11 cellular contexts compared by ENCODE assay signal in genomic region chr10:112919721-112920120, GRCh38. TPM values are rescaled to one million over a fixed set of nuclear protein-coding genes. Genes with fewer than 3 reads are reported as not detected.
DNase-seq lines count a peak whose midpoint lies in the region; ATAC-seq and TF ChIP-seq lines count a peak whose summit lies in the region.
"Had no signal": no experiment of that assay in that cellular context is flagged by ENCODE, and none has a peak within 500 bp of the region (broad histone marks: within the 10 kb centered on the region; RNA-seq: fewer than 3 reads in every experiment).

No MANE protein-coding gene starts in this region.

- DNase-seq in BJ (ENCODE audit: low read depth) = peak; percentile 22
- DNase-seq in M059J (ENCODE audit: low read depth) = peak; percentile 90
- peak; percentile 41 to 90 for DNase-seq in cardiac fibroblast (ENCODE audit: low read depth in 2 of 2)
- peak; percentile 91 for DNase-seq in kidney tubule cell (ENCODE audit: low spot score)
- DNase-seq in lower lobe of right lung = no peak
- DNase-seq in activated naive CD4-positive, alpha-beta T cell (lab: John Stamatoyannopoulos, UW) = no peak
- DNase-seq in NCI-H774 (lab: John Stamatoyannopoulos, UW) = no peak
- DNase-seq: activated CD4-positive, alpha-beta T cell treated with anti-CD3 and anti-CD28 coated beads for 48 hours; CD4-positive, CD25-positive, alpha-beta regulatory T cell had no signal

- TF ChIP-seq CTCF in BJ (IDR thresholded peaks at IDR 0.05; ENCODE audit: insufficient read depth, low read depth, low read length) (no peak), cardiac fibroblast (IDR thresholded peaks at IDR 0.05; ENCODE audit: low read depth, low read length) (no peak), lower lobe of right lung (IDR thresholded peaks at IDR 0.05) (no peak)

- no peaks in the 10 kb centered on the region for H3K36me3 ChIP-seq in BJ (ENCODE audit: control insufficient read depth, insufficient read depth, low read length)
- H3K36me3 ChIP-seq in lower lobe of right lung = no peaks in the 10 kb centered on the region
- H3K36me3 ChIP-seq: cardiac muscle cell had no signal

- POLR2A ChIA-PET in BJ (lab: Charles Lee) = no interaction called here

- H3K4me1 ChIP-seq in lower lobe of right lung = no peaks in the 10 kb centered on the region

- H3K9me3 ChIP-seq in lower lobe of right lung = no peaks in the 10 kb centered on the region

- intact Hi-C loops in lower lobe of right lung (cut with DNase I) = no loop called here

- CTCF ChIA-PET in BJ (lab: Yijun Ruan, JAX) = no interaction called here

- ATAC-seq in lower lobe of right lung (no peak), GM21723 (IDR thresholded peaks at IDR 0.05; ENCODE audit: unreplicated experiment) (no peak)

- no peak overlapping the region for H3K27ac ChIP-seq in lower lobe of right lung
- H3K27ac ChIP-seq: cardiac muscle cell had no signal

- H3K4me3 ChIP-seq in BJ (ENCODE audit: low read depth, low read length) (no peak overlapping the region), cardiac fibroblast (replicated peaks in 1 of 2; ENCODE audit: low read depth in 2 of 2, low read length in 2 of 2) (no peak overlapping the region), lower lobe of right lung (no peak overlapping the region)
- H3K4me3 ChIP-seq: cardiac muscle cell had no signal

- H3K27me3 ChIP-seq in BJ (ENCODE audit: control insufficient read depth, insufficient read depth, low read length) = no peaks in the 10 kb centered on the region
- H3K27me3 ChIP-seq in lower lobe of right lung (ENCODE audit: low read depth) = no peaks in the 10 kb centered on the region

RNA-seq across cellular contexts. Expression of gene TCF7L2, which starts 30.3 kb away (rescaled TPM):
- polyA plus RNA-seq in BJ (2011; rRNA removed) = 7.7 and 11.3 TPM in 2 replicates
- polyA minus RNA-seq in BJ (2011; rRNA and poly(A)+ RNA removed) = 13.6 and 20.5 TPM in 2 replicates
- total RNA-seq in M059J (2014; rRNA removed; shearing (Covaris generic)) = 0.34 and 2.6 TPM in 2 replicates
- total RNA-seq in lower lobe of right lung = 71.2 TPM

Comparison
In these comparisons a context has a peak if more than half of its experiments do, and no peak if none do; other contexts are left out.
1. DNase-seq: peak in BJ (single experiment), M059J (single experiment), cardiac fibroblast (2 of 2) and kidney tubule cell (single experiment); none in lower lobe of right lung (single experiment), activated naive CD4-positive, alpha-beta T cell (0 of 4) and NCI-H774 (single experiment).
2. RNA of gene TCF7L2, which starts 30.3 kb away (total RNA-seq): 71.2 TPM in lower lobe of right lung (single experiment); 0.34 to 2.6 TPM in M059J; every median in the first group is over 10 times any median in the second.